10 cellular contexts compared by ENCODE assay signal in the genomic region with DNA sequence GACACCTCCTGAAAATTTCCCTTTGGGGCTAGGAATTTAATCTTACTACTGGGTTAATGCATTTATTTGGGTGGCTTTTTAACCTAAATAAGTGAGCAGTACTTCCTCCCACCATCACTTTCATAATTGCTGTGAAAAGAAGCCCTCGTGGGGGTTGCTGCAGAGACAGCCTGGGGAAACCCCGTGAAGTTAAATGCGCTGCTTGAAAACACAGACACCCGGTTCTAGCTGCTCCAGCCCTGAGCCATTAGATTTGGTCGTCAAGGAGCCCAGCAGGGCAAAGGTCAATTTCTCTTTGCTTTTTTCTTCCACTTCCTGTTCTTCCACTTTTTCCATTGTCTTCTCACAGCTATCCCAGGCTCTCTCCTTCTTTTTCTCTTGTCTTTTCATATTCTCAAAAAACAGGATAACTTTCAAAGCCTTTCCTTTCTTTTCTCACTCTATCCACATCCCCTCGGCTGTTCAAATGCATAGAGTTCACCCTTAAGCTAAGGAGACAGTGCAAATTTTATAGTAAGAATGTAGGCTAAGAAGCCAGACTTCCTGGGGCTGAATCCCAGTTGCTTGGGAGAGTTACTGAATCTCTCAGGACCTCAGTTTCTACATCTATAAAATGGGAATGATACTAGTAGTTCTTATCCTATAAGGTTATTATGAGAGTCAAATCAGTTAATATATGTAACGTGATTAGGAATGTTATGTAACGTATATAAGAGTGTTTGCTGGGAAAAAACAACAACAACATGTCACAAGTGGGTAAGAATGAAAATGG.
DNase-seq lines count a peak whose midpoint lies in the region; ATAC-seq and TF ChIP-seq lines count a peak whose summit lies in the region.
"Had no signal": no experiment of that assay in that cellular context is flagged by ENCODE, and none has a peak within 500 bp of the region (broad histone marks: within the 10 kb centered on the region; RNA-seq: fewer than 3 reads in every experiment).

No MANE protein-coding gene starts in this region.

- no peaks in the 10 kb centered on the region for H3K9me3 ChIP-seq in stomach

- CTCF ChIA-PET in activated CD4-positive, alpha-beta memory T cell treated with anti-CD3 and anti-CD28 coated beads for 36 hours (lab: Charles Lee) = no interaction called here
- CTCF ChIA-PET in activated CD4-positive, alpha-beta memory T cell treated with anti-CD3 and anti-CD28 coated beads, Interleukin-2, amount 10 ng/mL, durations not matched to agents 7 days and 5 days (lab: Charles Lee) = no interaction called here
- CTCF ChIA-PET in WTC11 (lab: Charles Lee) = interaction anchor here (1.1 kb wide), 1 partner anchor 65 kb away, joined by 3 read pairs; no protein-coding TSS in a partner anchor

- H3K4me1 ChIP-seq in stomach = peaks cover 4 to 20% (median 13%) of the 10 kb centered on the region in 4 donors

- 24 to 52% (median 34%) methylated on average over 8 of the region's 8 CpGs for WGBS in stomach, 5 donors

- ATAC-seq in HG02852 (IDR thresholded peaks at IDR 0.05; ENCODE audit: unreplicated experiment) = peak; percentile 78
- ATAC-seq in WTC11 = peak; percentile 64

- TF ChIP-seq CTCF in WTC11 (IDR thresholded peaks at IDR 0.05) (no peak), stomach (IDR thresholded peaks at IDR 0.05) (no peak)

- peak; percentile 19 for DNase-seq in activated CD4-positive, alpha-beta memory T cell treated with anti-CD3 and anti-CD28 coated beads for 36 hours
- no peak for DNase-seq in activated CD4-positive, alpha-beta memory T cell treated with anti-CD3 and anti-CD28 coated beads, Interleukin-2, amount 10 ng/mL, durations not matched to agents 7 days and 5 days
- no peak for DNase-seq in WTC11 (ENCODE audit: low spot score)
- peak; percentile 35 for DNase-seq in stomach
- no peak for DNase-seq in OCI-M2 (lab: John Stamatoyannopoulos, UW; ENCODE audit: unreplicated experiment)
- no peak for DNase-seq in activated T-helper 2 cell treated with anti-CD3 and anti-CD28 coated beads, Interferon-gamma antibody, Interleukin-2, Interleukin-4, amounts not matched to agents 10 μg/mL and 5 μg/mL and 100 μg/mL, durations not matched to agents 14 hours and 24 hours and 36 hours (ENCODE audit: low spot score)
- no peak for DNase-seq in ecto neural progenitor cell (ENCODE audit: low spot score)
- DNase-seq: CD4-positive, alpha-beta T cell; NCI-H446 had no signal

- H3K27ac ChIP-seq in stomach = no peak overlapping the region

- H3K4me1 Mint-ChIP-seq in activated CD4-positive, alpha-beta memory T cell treated with anti-CD3 and anti-CD28 coated beads for 36 hours (ENCODE audit: low read depth) = peaks cover 7% of the 10 kb centered on the region
- peaks cover 5% of the 10 kb centered on the region for H3K4me1 Mint-ChIP-seq in activated CD4-positive, alpha-beta memory T cell treated with anti-CD3 and anti-CD28 coated beads, Interleukin-2, amount 10 ng/mL, durations not matched to agents 7 days and 5 days
- H3K4me1 Mint-ChIP-seq in WTC11 = peaks cover 45% of the 10 kb centered on the region
- peaks cover 11% of the 10 kb centered on the region for H3K4me1 Mint-ChIP-seq in activated T-helper 2 cell treated with anti-CD3 and anti-CD28 coated beads, Interferon-gamma antibody, Interleukin-2, Interleukin-4, amounts not matched to agents 10 μg/mL and 5 μg/mL and 100 μg/mL, durations not matched to agents 14 hours and 24 hours and 36 hours (ENCODE audit: low read depth)

- H3K27me3 Mint-ChIP-seq in activated CD4-positive, alpha-beta memory T cell treated with anti-CD3 and anti-CD28 coated beads for 36 hours = peaks cover 19% of the 10 kb centered on the region
- peaks cover 13% of the 10 kb centered on the region for H3K27me3 Mint-ChIP-seq in activated CD4-positive, alpha-beta memory T cell treated with anti-CD3 and anti-CD28 coated beads, Interleukin-2, amount 10 ng/mL, durations not matched to agents 7 days and 5 days
- H3K27me3 Mint-ChIP-seq in WTC11 (ENCODE audit: low read depth) = no peaks in the 10 kb centered on the region; the same call in 1 of the 2 replicates
- H3K27me3 Mint-ChIP-seq in activated T-helper 2 cell treated with anti-CD3 and anti-CD28 coated beads, Interferon-gamma antibody, Interleukin-2, Interleukin-4, amounts not matched to agents 10 μg/mL and 5 μg/mL and 100 μg/mL, durations not matched to agents 14 hours and 24 hours and 36 hours (ENCODE audit: low read depth) = peaks cover 11% of the 10 kb centered on the region

- POLR2A ChIA-PET in activated CD4-positive, alpha-beta memory T cell treated with anti-CD3 and anti-CD28 coated beads for 36 hours (lab: Charles Lee) = no interaction called here
- POLR2A ChIA-PET in activated CD4-positive, alpha-beta memory T cell treated with anti-CD3 and anti-CD28 coated beads, Interleukin-2, amount 10 ng/mL, durations not matched to agents 7 days and 5 days (lab: Charles Lee) = no interaction called here
- POLR2A ChIA-PET in WTC11 (lab: Charles Lee) = no interaction called here

- H3K27me3 ChIP-seq in stomach = no peaks in the 10 kb centered on the region

- TF ChIP-seq POLR2A in stomach (IDR thresholded peaks at IDR 0.05) = no peak

- no peaks in the 10 kb centered on the region for H3K36me3 ChIP-seq in stomach

- H3K4me3 ChIP-seq in stomach = no peak overlapping the region

- H3K27ac Mint-ChIP-seq in activated CD4-positive, alpha-beta memory T cell treated with anti-CD3 and anti-CD28 coated beads for 36 hours = no peak overlapping the region
- no peak overlapping the region for H3K27ac Mint-ChIP-seq in activated CD4-positive, alpha-beta memory T cell treated with anti-CD3 and anti-CD28 coated beads, Interleukin-2, amount 10 ng/mL, durations not matched to agents 7 days and 5 days
- H3K27ac Mint-ChIP-seq in WTC11 = peak overlapping the region; percentile 93
- no peak overlapping the region for H3K27ac Mint-ChIP-seq in activated T-helper 2 cell treated with anti-CD3 and anti-CD28 coated beads, Interferon-gamma antibody, Interleukin-2, Interleukin-4, amounts not matched to agents 10 μg/mL and 5 μg/mL and 100 μg/mL, durations not matched to agents 14 hours and 24 hours and 36 hours
- H3K27ac Mint-ChIP-seq: CD4-positive, alpha-beta T cell had no signal

- no peak overlapping the region for H3K4me3 Mint-ChIP-seq in activated CD4-positive, alpha-beta memory T cell treated with anti-CD3 and anti-CD28 coated beads for 36 hours
- no peak overlapping the region for H3K4me3 Mint-ChIP-seq in activated CD4-positive, alpha-beta memory T cell treated with anti-CD3 and anti-CD28 coated beads, Interleukin-2, amount 10 ng/mL, durations not matched to agents 7 days and 5 days
- no peak overlapping the region for H3K4me3 Mint-ChIP-seq in WTC11
- H3K4me3 Mint-ChIP-seq in activated T-helper 2 cell treated with anti-CD3 and anti-CD28 coated beads, Interferon-gamma antibody, Interleukin-2, Interleukin-4, amounts not matched to agents 10 μg/mL and 5 μg/mL and 100 μg/mL, durations not matched to agents 14 hours and 24 hours and 36 hours (ENCODE audit: low read depth) = no peak overlapping the region
- H3K4me3 Mint-ChIP-seq: CD4-positive, alpha-beta T cell had no signal

- H3K36me3 Mint-ChIP-seq in activated CD4-positive, alpha-beta memory T cell treated with anti-CD3 and anti-CD28 coated beads for 36 hours = no peaks in the 10 kb centered on the region
- no peaks in the 10 kb centered on the region for H3K36me3 Mint-ChIP-seq in activated CD4-positive, alpha-beta memory T cell treated with anti-CD3 and anti-CD28 coated beads, Interleukin-2, amount 10 ng/mL, durations not matched to agents 7 days and 5 days (ENCODE audit: low read depth)
- H3K36me3 Mint-ChIP-seq in WTC11 = peaks cover 9% of the 10 kb centered on the region; the same call in 1 of the 2 replicates
- H3K36me3 Mint-ChIP-seq in activated T-helper 2 cell treated with anti-CD3 and anti-CD28 coated beads, Interferon-gamma antibody, Interleukin-2, Interleukin-4, amounts not matched to agents 10 μg/mL and 5 μg/mL and 100 μg/mL, durations not matched to agents 14 hours and 24 hours and 36 hours (ENCODE audit: low read depth) = no peaks in the 10 kb centered on the region

- intact Hi-C loops in activated CD4-positive, alpha-beta memory T cell treated with anti-CD3 and anti-CD28 coated beads for 36 hours (cut with micrococcal nuclease) = no loop called here
- intact Hi-C loops in stomach (cut with DNase I; ENCODE audit: low total_unique reads) = no loop called here
- intact Hi-C loops in activated T-helper 2 cell treated with anti-CD3 and anti-CD28 coated beads, Interferon-gamma antibody, Interleukin-2, Interleukin-4, amounts not matched to agents 10 μg/mL and 5 μg/mL and 100 μg/mL, durations not matched to agents 14 hours and 24 hours and 36 hours (cut with micrococcal nuclease) = no loop called here

- no peak for TF ChIP-seq EP300 in stomach (IDR thresholded peaks at IDR 0.05)

- H3K9me3 Mint-ChIP-seq in activated CD4-positive, alpha-beta memory T cell treated with anti-CD3 and anti-CD28 coated beads for 36 hours = peaks cover 6% of the 10 kb centered on the region
- H3K9me3 Mint-ChIP-seq in activated CD4-positive, alpha-beta memory T cell treated with anti-CD3 and anti-CD28 coated beads, Interleukin-2, amount 10 ng/mL, durations not matched to agents 7 days and 5 days = peaks cover 1% of the 10 kb centered on the region
- peaks cover 15% of the 10 kb centered on the region for H3K9me3 Mint-ChIP-seq in WTC11
- H3K9me3 Mint-ChIP-seq in activated T-helper 2 cell treated with anti-CD3 and anti-CD28 coated beads, Interferon-gamma antibody, Interleukin-2, Interleukin-4, amounts not matched to agents 10 μg/mL and 5 μg/mL and 100 μg/mL, durations not matched to agents 14 hours and 24 hours and 36 hours = no peaks in the 10 kb centered on the region

TF ChIP-seq in WTC11, 78 proteins besides CTCF, POLR2A, EP300 and RAD21 (continues in another document):
- TF ChIP-seq KAT7 (CRISPR knock-in tag; IDR thresholded peaks at IDR 0.05; ENCODE audit: borderline replicate concordance) (no peak), FOXP1 (CRISPR knock-in tag; IDR thresholded peaks at IDR 0.05; ENCODE audit: borderline replicate concordance) (no peak), CREM (CRISPR knock-in tag; IDR thresholded peaks at IDR 0.05) (no peak)
- TF ChIP-seq, protein P1, sequence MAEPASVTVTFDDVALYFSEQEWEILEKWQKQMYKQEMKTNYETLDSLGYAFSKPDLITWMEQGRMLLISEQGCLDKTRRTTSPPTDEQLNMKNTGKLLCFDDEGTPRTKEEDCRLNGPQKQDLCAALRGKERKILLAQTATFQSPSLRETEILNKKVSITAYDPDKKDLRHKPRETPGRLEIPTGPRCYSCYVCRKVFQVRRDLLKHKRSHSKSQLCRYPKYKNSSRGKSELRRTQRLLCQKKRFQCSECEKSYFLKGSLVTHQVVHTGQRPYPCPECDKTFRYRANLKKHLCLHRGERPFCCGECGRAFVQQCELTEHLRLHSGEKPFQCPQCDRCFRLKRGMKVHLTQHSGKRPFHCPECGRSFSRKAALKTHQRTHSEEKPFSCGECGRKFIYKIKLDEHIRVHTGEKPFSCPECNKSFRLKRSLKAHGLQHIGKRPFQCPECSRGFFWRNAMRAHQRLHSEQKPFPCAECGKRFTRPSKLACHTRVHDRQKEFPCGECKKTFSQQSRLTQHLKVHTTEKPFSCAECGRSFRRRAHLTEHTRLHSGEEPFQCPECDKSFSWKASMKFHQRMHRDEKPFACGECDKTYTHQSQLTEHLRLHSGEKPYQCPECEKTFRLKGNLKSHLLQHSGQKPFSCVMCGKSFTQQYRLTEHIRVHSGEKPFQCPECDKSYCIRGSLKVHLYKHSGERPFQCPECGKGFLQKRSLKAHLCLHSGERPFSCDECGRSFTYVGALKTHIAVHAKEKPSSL (CRISPR knock-in tag; conservative IDR thresholded peaks at IDR 0.05) = no peak

Comparison
In these comparisons a context has a peak if more than half of its experiments do, and no peak if none do; other contexts are left out.
1. DNase-seq: peak in activated CD4-positive, alpha-beta memory T cell treated with anti-CD3 and anti-CD28 coated beads for 36 hours (single experiment) and stomach (single experiment); none in activated CD4-positive, alpha-beta memory T cell treated with anti-CD3 and anti-CD28 coated beads, Interleukin-2, amount 10 ng/mL, durations not matched to agents 7 days and 5 days (single experiment), WTC11 (single experiment), OCI-M2 (single experiment), activated T-helper 2 cell treated with anti-CD3 and anti-CD28 coated beads, Interferon-gamma antibody, Interleukin-2, Interleukin-4, amounts not matched to agents 10 μg/mL and 5 μg/mL and 100 μg/mL, durations not matched to agents 14 hours and 24 hours and 36 hours (single experiment) and ecto neural progenitor cell (single experiment).